ENCODE assay signal across 9 cellular contexts in the genomic region with DNA sequence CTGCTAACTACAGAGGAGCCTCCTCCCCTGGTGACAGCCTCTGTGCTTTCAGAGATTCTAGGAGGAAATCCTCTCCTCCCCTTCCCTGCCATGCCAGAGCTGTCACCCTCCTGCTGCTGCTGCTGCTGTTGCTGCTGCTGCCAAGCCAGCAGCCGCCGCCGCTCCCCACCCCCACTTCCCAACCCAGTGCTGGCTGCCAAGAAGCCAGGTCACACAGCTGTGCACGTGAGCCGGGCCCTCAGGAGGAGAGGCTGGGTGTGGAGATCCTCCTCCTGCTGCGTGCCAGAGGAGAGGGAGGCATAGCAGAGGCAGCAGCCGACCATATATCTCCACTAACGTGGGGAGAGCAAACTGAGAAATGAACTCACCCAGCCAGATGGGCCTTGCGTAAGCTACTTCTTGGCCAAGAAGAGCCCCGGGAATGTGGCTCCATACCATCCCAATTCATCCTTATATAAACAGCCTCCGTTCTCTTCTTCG.
A peak's percentile ranks its signal among the peaks of the same experiment; 100 is the strongest.
DNase-seq lines count a peak whose midpoint lies in the region; ATAC-seq and TF ChIP-seq lines count a peak whose summit lies in the region.
"Had no signal": no experiment of that assay in that cellular context is flagged by ENCODE, and none has a peak within 500 bp of the region (broad histone marks: within the 10 kb centered on the region; RNA-seq: fewer than 3 reads in every experiment).

No MANE protein-coding gene starts in this region.

- no peak overlapping the region for H3K4me3 Mint-ChIP-seq in stimulated activated effector memory CD8-positive, alpha-beta T cell treated with anti-CD3 and anti-CD28 coated beads, Interleukin-12 subunit alpha, Interleukin-12 subunit beta, amount 100 ng/mL, for 72 hours

- no peaks in the 10 kb centered on the region for H3K9me3 Mint-ChIP-seq in stimulated activated effector memory CD8-positive, alpha-beta T cell treated with anti-CD3 and anti-CD28 coated beads, Interleukin-12 subunit alpha, Interleukin-12 subunit beta, amount 100 ng/mL, for 72 hours

- no peak overlapping the region for H3K27ac Mint-ChIP-seq in stimulated activated effector memory CD8-positive, alpha-beta T cell treated with anti-CD3 and anti-CD28 coated beads, Interleukin-12 subunit alpha, Interleukin-12 subunit beta, amount 100 ng/mL, for 72 hours

- peak overlapping the region in 3 of 5 donors; percentile 10 to 66 (median 21) for H3K9ac ChIP-seq in subcutaneous abdominal adipose tissue (ENCODE audit: low read length in 5 of 5)
- H3K9ac ChIP-seq: KMS-11 had no signal

- H3K27ac ChIP-seq in subcutaneous abdominal adipose tissue (ENCODE audit: low read depth, low read length), result peak overlapping the region; percentile 100
- H3K27ac ChIP-seq: KMS-11 had no signal

- H3K4me3 ChIP-seq in cardiac fibroblast (replicated peaks in 1 of 2; ENCODE audit: low read depth in 2 of 2, low read length in 2 of 2) (no peak overlapping the region), subcutaneous abdominal adipose tissue (ENCODE audit: low read depth in 1 of 5, low read length in 5 of 5) (peak overlapping the region in 1 of 5 donors; percentile 17)

- H3K36me3 Mint-ChIP-seq in stimulated activated effector memory CD8-positive, alpha-beta T cell treated with anti-CD3 and anti-CD28 coated beads, Interleukin-12 subunit alpha, Interleukin-12 subunit beta, amount 100 ng/mL, for 72 hours, result peaks cover 78% of the 10 kb centered on the region

- peaks cover 25 to 75% (median 60%) of the 10 kb centered on the region in 5 donors for H3K36me3 ChIP-seq in subcutaneous abdominal adipose tissue (ENCODE audit: control insufficient read depth in 5 of 5, insufficient read depth in 5 of 5, low read length in 5 of 5)

- no peaks in the 10 kb centered on the region for H3K9me3 ChIP-seq in subcutaneous abdominal adipose tissue (ENCODE audit: control insufficient read depth in 5 of 5, low read length in 5 of 5)

- peaks cover 6% of the 10 kb centered on the region for H3K4me1 Mint-ChIP-seq in stimulated activated effector memory CD8-positive, alpha-beta T cell treated with anti-CD3 and anti-CD28 coated beads, Interleukin-12 subunit alpha, Interleukin-12 subunit beta, amount 100 ng/mL, for 72 hours

- peak; percentile 80 for DNase-seq in NCI-H1092 treated with DMSO at 0.1 percent for 48 hours (lab: John Stamatoyannopoulos, UW)
- DNase-seq in cardiac fibroblast (ENCODE audit: low read depth in 2 of 2), result peak; percentile 95 to 99
- DNase-seq in kidney tubule cell (ENCODE audit: low spot score), result peak; percentile 87
- no peak for DNase-seq in stimulated activated effector memory CD8-positive, alpha-beta T cell treated with anti-CD3 and anti-CD28 coated beads, Interleukin-12 subunit alpha, Interleukin-12 subunit beta, amount 100 ng/mL, for 72 hours (ENCODE audit: low spot score in 2 of 2)

- ATAC-seq in GM21526 (IDR thresholded peaks at IDR 0.05; ENCODE audit: low FRiP score, unreplicated experiment) (no peak), HG03135 (IDR thresholded peaks at IDR 0.05; ENCODE audit: unreplicated experiment) (no peak), HG03565 (IDR thresholded peaks at IDR 0.05; ENCODE audit: unreplicated experiment) (no peak)
- no peak for ATAC-seq in stimulated activated effector memory CD8-positive, alpha-beta T cell treated with anti-CD3 and anti-CD28 coated beads, Interleukin-12 subunit alpha, Interleukin-12 subunit beta, amount 100 ng/mL, for 72 hours

- H3K27me3 ChIP-seq in subcutaneous abdominal adipose tissue (ENCODE audit: control insufficient read depth in 5 of 5, insufficient read depth in 4 of 5, low read length in 5 of 5), result no peaks in the 10 kb centered on the region

- no peak for TF ChIP-seq CTCF in cardiac fibroblast (IDR thresholded peaks at IDR 0.05; ENCODE audit: low read depth, low read length)

- H3K4me1 ChIP-seq in subcutaneous abdominal adipose tissue (ENCODE audit: control insufficient read depth in 5 of 5, insufficient read depth in 5 of 5, low read length in 5 of 5), result peaks cover 46 to 70% (median 61%) of the 10 kb centered on the region in 5 donors

Comparison
In these comparisons a context has a peak if more than half of its experiments do, and no peak if none do; other contexts are left out.
1. DNase-seq: peak in NCI-H1092 treated with DMSO at 0.1 percent for 48 hours (single experiment), cardiac fibroblast (2 of 2) and kidney tubule cell (single experiment); none in stimulated activated effector memory CD8-positive, alpha-beta T cell treated with anti-CD3 and anti-CD28 coated beads, Interleukin-12 subunit alpha, Interleukin-12 subunit beta, amount 100 ng/mL, for 72 hours (0 of 2).